ENCODE assay signal across 1 cellular context in genomic region chr13:49657241-49657641, GRCh38.
TF ChIP-seq lines count a peak whose summit lies in the region.

No MANE protein-coding gene starts in this region.

TF ChIP-seq in IMR-90, 13 proteins besides CTCF, POLR2A, EP300 and RAD21:
- no peak for TF ChIP-seq ELK1 (IDR thresholded peaks at IDR 0.05; ENCODE audit: borderline replicate concordance, low read depth, low read length)
- no peak for TF ChIP-seq MXI1 (IDR thresholded peaks at IDR 0.05; ENCODE audit: borderline replicate concordance, low read depth, low read length)
- TF ChIP-seq USF2 (IDR thresholded peaks at IDR 0.05; ENCODE audit: low read depth, low read length): no peak
- TF ChIP-seq NFE2L2 (IDR thresholded peaks at IDR 0.05; ENCODE audit: low read depth, low read length): no peak
- TF ChIP-seq CHD1 (IDR thresholded peaks at IDR 0.05; ENCODE audit: low read depth, low read length): no peak
- TF ChIP-seq MAZ (IDR thresholded peaks at IDR 0.05; ENCODE audit: borderline replicate concordance, low read depth, low read length): no peak
- no peak for TF ChIP-seq CEBPB (IDR thresholded peaks at IDR 0.05; ENCODE audit: low read depth, low read length)
- no peak for TF ChIP-seq SMC3 (IDR thresholded peaks at IDR 0.05; ENCODE audit: low read depth, low read length)
- no peak for TF ChIP-seq MAFK (IDR thresholded peaks at IDR 0.05; ENCODE audit: low read depth, low read length)
- TF ChIP-seq BHLHE40 (IDR thresholded peaks at IDR 0.05; ENCODE audit: low read depth, low read length): no peak
- TF ChIP-seq RFX5 (IDR thresholded peaks at IDR 0.05; ENCODE audit: low read depth, low read length): no peak
- TF ChIP-seq FOS (IDR thresholded peaks at IDR 0.05; ENCODE audit: low read depth, low read length): no peak
- no peak for TF ChIP-seq RCOR1 (IDR thresholded peaks at IDR 0.05; ENCODE audit: insufficient replicate concordance, low read length)
